Comparison of ENCODE assay signal across 25 cellular contexts in the genomic region with DNA sequence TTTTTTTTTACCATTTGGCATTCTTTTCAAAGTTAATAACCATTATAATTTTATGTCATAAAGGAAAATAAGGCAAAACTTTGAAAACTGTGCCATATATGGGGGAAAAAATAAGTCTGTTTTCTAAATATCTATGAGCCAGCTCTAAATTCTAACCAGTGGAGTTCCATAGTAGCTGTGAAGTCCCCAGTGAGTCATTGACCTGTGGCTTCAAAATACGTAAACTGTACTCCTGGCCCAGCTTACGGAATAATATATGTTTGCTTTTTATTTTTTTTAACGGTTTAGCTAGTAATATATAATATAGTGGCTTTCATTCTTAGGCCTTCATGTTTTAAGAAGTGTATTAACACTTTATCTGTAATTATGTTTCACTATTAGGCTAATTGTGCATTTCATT. TPM values are rescaled to one million over a fixed set of nuclear protein-coding genes. Genes with fewer than 3 reads are reported as not detected.
DNase-seq lines count a peak whose midpoint lies in the region; ATAC-seq and TF ChIP-seq lines count a peak whose summit lies in the region.
"Had no signal": no experiment of that assay in that cellular context is flagged by ENCODE, and none has a peak within 500 bp of the region (broad histone marks: within the 10 kb centered on the region; RNA-seq: fewer than 3 reads in every experiment).

No MANE protein-coding gene starts in this region.

- TF ChIP-seq CTCF in AG04450 (IDR thresholded peaks at IDR 0.05; ENCODE audit: low read depth, low read length) (no peak), IMR-90 (conservative IDR thresholded peaks at IDR 0.05; ENCODE audit: low read depth, low read length) (no peak), astrocyte of the spinal cord (IDR thresholded peaks at IDR 0.05; ENCODE audit: low read depth, low read length) (no peak), A673 (conservative IDR thresholded peaks at IDR 0.05; ENCODE audit: low read depth, low read length) (no peak)

- H3K14ac ChIP-seq in IMR-90 (replicated peaks; ENCODE audit: low read depth, low read length) (no peak overlapping the region), mesenchymal stem cell (ENCODE audit: low read length in 2 of 2) (no peak overlapping the region)

- H3K27ac ChIP-seq in AG04450 (ENCODE audit: low read depth, low read length) (no peak overlapping the region), IMR-90 (ENCODE audit: insufficient read depth, low read length) (0 out of 2 replicates have a peak overlapping the region, but pooled peaks have one; percentile 32), mesenchymal stem cell (ENCODE audit: low read length, poor library complexity, severe bottlenecking) (no peak overlapping the region), A673 (ENCODE audit: low read depth, low read length, poor library complexity, severe bottlenecking) (no peak overlapping the region)
- H3K27ac ChIP-seq: C4-2B, Peyer's patch, SJCRH30 had no signal

- H3K4me3 Mint-ChIP-seq in activated CD4-positive, alpha-beta memory T cell treated with anti-CD3 and anti-CD28 coated beads, Interleukin-2, amount 10 ng/mL, durations not matched to agents 7 days and 5 days, result no peak overlapping the region
- H3K4me3 Mint-ChIP-seq: T-cell had no signal

- peak overlapping the region; percentile 61 for H2BK5ac ChIP-seq in IMR-90 (ENCODE audit: low read depth, low read length, poor library complexity, severe bottlenecking)
- H2BK5ac ChIP-seq in mesenchymal stem cell (ENCODE audit: low read depth, low read length, poor library complexity, severe bottlenecking), result no peak overlapping the region

- H4K8ac ChIP-seq in IMR-90 (ENCODE audit: low read depth in 2 of 2, low read length in 2 of 2), result no peak overlapping the region
- H4K8ac ChIP-seq in mesenchymal stem cell (ENCODE audit: low read length), result no peak overlapping the region

- H4K91ac ChIP-seq in IMR-90 (ENCODE audit: insufficient read depth, low read depth, low read length), result no peak overlapping the region
- no peak overlapping the region for H4K91ac ChIP-seq in mesenchymal stem cell (ENCODE audit: low read length)

- H3K4me3 ChIP-seq in AG04450 (ENCODE audit: low read depth, low read length), result no peak overlapping the region
- no peak overlapping the region for H3K4me3 ChIP-seq in IMR-90 (ENCODE audit: insufficient read depth, low read depth, low read length)
- H3K4me3 ChIP-seq in astrocyte of the spinal cord (ENCODE audit: low read depth, low read length), result no peak overlapping the region
- H3K4me3 ChIP-seq in mesenchymal stem cell (ENCODE audit: insufficient read depth in 1 of 2, low read depth in 1 of 2, low read length in 2 of 2), result no peak overlapping the region
- H3K4me3 ChIP-seq in A673 (ENCODE audit: low read depth, low read length, poor library complexity, severe bottlenecking), result no peak overlapping the region
- H3K4me3 ChIP-seq: MG63, Peyer's patch, SJCRH30 had no signal

- H2BK120ac ChIP-seq in IMR-90 (ENCODE audit: low read depth, low read length), result no peak overlapping the region
- H2BK120ac ChIP-seq in mesenchymal stem cell (ENCODE audit: low read depth, low read length), result no peak overlapping the region

- H3K36me3 ChIP-seq in IMR-90 (ENCODE audit: control insufficient read depth, insufficient read depth, low read length) (peaks cover 10% of the 10 kb centered on the region), mesenchymal stem cell (ENCODE audit: control insufficient read depth in 1 of 2, insufficient read depth in 2 of 2, low read depth in 1 of 2, low read length in 2 of 2) (peaks cover 4 to 19% of the 10 kb centered on the region in 2 experiments), A673 (ENCODE audit: insufficient read depth, low read length, poor library complexity, severe bottlenecking) (peaks cover 5% of the 10 kb centered on the region)

- WGBS in IMR-90 (ENCODE audit: extremely low coverage in 2 of 2, insufficient read length in 1 of 2), 2 experiments, result no CpG with 5 or more reads among the region's 3 CpGs
- 89% methylated on average over 1 of the region's 3 CpGs for WGBS in mesenchymal stem cell

- H3K27me3 Mint-ChIP-seq in activated CD4-positive, alpha-beta memory T cell treated with anti-CD3 and anti-CD28 coated beads, Interleukin-2, amount 10 ng/mL, durations not matched to agents 7 days and 5 days, result no peaks in the 10 kb centered on the region
- H3K27me3 Mint-ChIP-seq: T-cell had no signal

- peaks cover 5% of the 10 kb centered on the region for H3K36me3 Mint-ChIP-seq in activated CD4-positive, alpha-beta memory T cell treated with anti-CD3 and anti-CD28 coated beads, Interleukin-2, amount 10 ng/mL, durations not matched to agents 7 days and 5 days (ENCODE audit: low read depth)

- no peak overlapping the region for H3K27ac Mint-ChIP-seq in activated CD4-positive, alpha-beta memory T cell treated with anti-CD3 and anti-CD28 coated beads, Interleukin-2, amount 10 ng/mL, durations not matched to agents 7 days and 5 days
- H3K27ac Mint-ChIP-seq: T-cell had no signal

- H3K4me2 ChIP-seq in IMR-90 (ENCODE audit: low read depth, low read length), result no peak overlapping the region
- H3K4me2 ChIP-seq in mesenchymal stem cell (ENCODE audit: low read length, poor library complexity, severe bottlenecking), result no peak overlapping the region

- no peak for TF ChIP-seq POLR2A in IMR-90 (IDR thresholded peaks at IDR 0.05; ENCODE audit: low read depth, low read length)

- TF ChIP-seq RAD21 in IMR-90 (IDR thresholded peaks at IDR 0.05; ENCODE audit: low read length), result no peak

- H3K9me3 ChIP-seq in AG04450 (ENCODE audit: control insufficient read depth, insufficient read depth, low read length) (no peaks in the 10 kb centered on the region), IMR-90 (ENCODE audit: control insufficient read depth, insufficient read depth, low read length) (no peaks in the 10 kb centered on the region), mesenchymal stem cell (ENCODE audit: control insufficient read depth, low read length) (no peaks in the 10 kb centered on the region), A673 (ENCODE audit: low read depth, low read length, poor library complexity, severe bottlenecking) (no peaks in the 10 kb centered on the region)
- H3K9me3 ChIP-seq: MG63, Peyer's patch, SJCRH30 had no signal

- ATAC-seq in IMR-90 (ENCODE audit: low read depth) (peak; percentile 47; the same call in 1 of the 2 replicates), HG03196 (IDR thresholded peaks at IDR 0.05; ENCODE audit: unreplicated experiment) (no peak), GM18873 (IDR thresholded peaks at IDR 0.05; ENCODE audit: low FRiP score, unreplicated experiment) (no peak)
- ATAC-seq: T-cell had no signal

- BruUV-seq in IMR-90 (replicated peaks; lab: Mats Ljungman, UMichigan), result no TSS peak
- no TSS peak for BruUV-seq in A673 (replicated peaks; lab: Mats Ljungman, UMichigan)

- no peak overlapping the region for H2BK20ac ChIP-seq in IMR-90 (ENCODE audit: low read depth, low read length)

- intact Hi-C loops in IMR-90 (cut with micrococcal nuclease) (loop anchor here (5.0 kb wide), 2 partner anchors 45 to 170 kb away; partner anchors contain the start of gene EEF1AKMT2), A673 (cut with micrococcal nuclease; ENCODE audit: unreplicated experiment) (no loop called here)

- no peak overlapping the region for H2AK9ac ChIP-seq in IMR-90 (replicated peaks; ENCODE audit: low read depth, low read length, poor library complexity)

- no peak overlapping the region for H3K23ac ChIP-seq in IMR-90 (ENCODE audit: low read depth, low read length)
- H3K23ac ChIP-seq in mesenchymal stem cell (ENCODE audit: low read length in 2 of 2), result no peak overlapping the region

- DNase-seq in AG04450 (ENCODE audit: low read depth, low spot score), result peak; percentile 15
- DNase-seq in IMR-90, result peak; percentile 83
- peak; percentile 43 for DNase-seq in astrocyte of the spinal cord (ENCODE audit: low read depth, low spot score)
- DNase-seq in mesenchymal stem cell, result peak; percentile 79
- no peak for DNase-seq in activated CD4-positive, alpha-beta memory T cell treated with anti-CD3 and anti-CD28 coated beads, Interleukin-2, amount 10 ng/mL, durations not matched to agents 7 days and 5 days
- no peak for DNase-seq in A673 (ENCODE audit: low spot score)
- DNase-seq: 8988T; GF-D8; H7; Kasumi-1; NCI-H1092; NCI-H1436; NCI-H187 treated with DMSO at 0.1 percent for 48 hours; NCI-H2107; NCI-H226; NCI-H510A treated with DMSO at 0.1 percent for 48 hours; NCI-H748 treated with DMSO at 0.1 percent for 48 hours; NK-92 treated with Interleukin-12 subunit alpha and Interleukin-12 subunit beta, amount 100 ng/mL, for 24 hours; Peyer's patch; SJCRH30; T-cell had no signal

- in situ Hi-C loops in IMR-90 (cut with MboI; ENCODE audit: low sequenced_read_pairs) (no loop called here), astrocyte of the spinal cord (cut with HindIII; ENCODE audit: low sequenced_read_pairs) (no loop called here)

- CTCF ChIA-PET in AG04450 (lab: Charles Lee) (interaction anchor here (1.1 to 1.4 kb wide), 3 partner anchors 9 to 30 kb away, joined by 3 to 7 read pairs (median 3); no protein-coding TSS in a partner anchor), IMR-90 (lab: Yijun Ruan, JAX) (interaction anchor here (1.1 to 2.2 kb wide), 2 partner anchors 9 to 30 kb away, joined by 3 to 10 read pairs; no protein-coding TSS in a partner anchor), A673 (lab: Charles Lee) (no interaction called here)
- CTCF ChIA-PET in activated CD4-positive, alpha-beta memory T cell treated with anti-CD3 and anti-CD28 coated beads, Interleukin-2, amount 10 ng/mL, durations not matched to agents 7 days and 5 days (lab: Charles Lee), result interaction anchor here (0.7 to 1.8 kb wide), 3 partner anchors 10 to 85 kb away, joined by 3 to 5 read pairs (median 4); no protein-coding TSS in a partner anchor

- no peak overlapping the region for H3K56ac ChIP-seq in IMR-90 (ENCODE audit: extremely low read depth, insufficient read depth, low read length)

- no peak overlapping the region for H2BK12ac ChIP-seq in mesenchymal stem cell (ENCODE audit: low read length in 2 of 2)

- H2AK5ac ChIP-seq in IMR-90 (ENCODE audit: low read depth, low read length), result no peak overlapping the region
- H2AK5ac ChIP-seq in mesenchymal stem cell (ENCODE audit: low read length, severe bottlenecking), result no peak overlapping the region

- no peaks in the 10 kb centered on the region for H3K9me3 Mint-ChIP-seq in activated CD4-positive, alpha-beta memory T cell treated with anti-CD3 and anti-CD28 coated beads, Interleukin-2, amount 10 ng/mL, durations not matched to agents 7 days and 5 days
- H3K9me3 Mint-ChIP-seq: T-cell had no signal

- H3K27me3 ChIP-seq in AG04450 (ENCODE audit: control insufficient read depth, insufficient read depth, low read length) (no peaks in the 10 kb centered on the region), IMR-90 (ENCODE audit: control insufficient read depth, insufficient read depth, low read length) (no peaks in the 10 kb centered on the region), mesenchymal stem cell (ENCODE audit: control insufficient read depth in 1 of 2, insufficient read depth in 1 of 2, low read length in 2 of 2) (no peaks in the 10 kb centered on the region), A673 (replicated peaks; ENCODE audit: insufficient read depth, low read depth, low read length, poor library complexity) (no peaks in the 10 kb centered on the region)
- H3K27me3 ChIP-seq: MG63, Peyer's patch, SJCRH30 had no signal

- H3K4me1 ChIP-seq in IMR-90 (ENCODE audit: control insufficient read depth, insufficient read depth, low read length) (peaks cover 11% of the 10 kb centered on the region), mesenchymal stem cell (ENCODE audit: control insufficient read depth, insufficient read depth, low read depth, low read length) (peaks cover 3% of the 10 kb centered on the region), A673 (ENCODE audit: insufficient read depth, low read length, poor library complexity, severe bottlenecking) (peaks cover 3% of the 10 kb centered on the region)
- H3K4me1 ChIP-seq: Peyer's patch, SJCRH30 had no signal

- H2AFZ ChIP-seq in IMR-90 (replicated peaks; ENCODE audit: low read length, poor library complexity), result no peak overlapping the region
- no peak overlapping the region for H2AFZ ChIP-seq in mesenchymal stem cell (ENCODE audit: low read depth, low read length)

- H3K79me1 ChIP-seq in IMR-90 (ENCODE audit: low read depth in 1 of 2, low read length in 2 of 2), result peaks cover 33 to 69% of the 10 kb centered on the region in 2 experiments
- peaks cover 14% of the 10 kb centered on the region for H3K79me1 ChIP-seq in mesenchymal stem cell (replicated peaks; ENCODE audit: low read length, poor library complexity, severe bottlenecking)

- peaks cover 88% of the 10 kb centered on the region for H4K20me1 ChIP-seq in IMR-90 (ENCODE audit: insufficient read depth, low read length)

- peaks cover 8% of the 10 kb centered on the region for H3K9me1 ChIP-seq in IMR-90 (ENCODE audit: insufficient read depth, low read length)

- POLR2A ChIA-PET in AG04450 (lab: Yijun Ruan, JAX) (interaction anchor here (1.2 kb wide), 1 partner anchor 19 kb away, joined by 3 read pairs; no protein-coding TSS in a partner anchor), IMR-90 (lab: Charles Lee; ENCODE audit: unreplicated experiment) (no interaction called here), A673 (lab: Charles Lee; ENCODE audit: low non-redundant PET) (no interaction called here)
- POLR2A ChIA-PET in activated CD4-positive, alpha-beta memory T cell treated with anti-CD3 and anti-CD28 coated beads, Interleukin-2, amount 10 ng/mL, durations not matched to agents 7 days and 5 days (lab: Charles Lee), result interaction anchor here (1.2 kb wide), 1 partner anchor 10 kb away, joined by 3 read pairs; no protein-coding TSS in a partner anchor

- H4K5ac ChIP-seq in IMR-90 (ENCODE audit: low read depth, low read length), result no peak overlapping the region

- H3K9ac ChIP-seq in IMR-90 (ENCODE audit: low read depth, low read length) (no peak overlapping the region), mesenchymal stem cell (ENCODE audit: low read length) (no peak overlapping the region)

- peaks cover 15% of the 10 kb centered on the region for H3K4me1 Mint-ChIP-seq in activated CD4-positive, alpha-beta memory T cell treated with anti-CD3 and anti-CD28 coated beads, Interleukin-2, amount 10 ng/mL, durations not matched to agents 7 days and 5 days

- dilution Hi-C loops in IMR-90 (cut with HindIII; ENCODE audit: low sequenced_read_pairs, unreplicated experiment), result no loop called here

- H2BK15ac ChIP-seq in IMR-90 (ENCODE audit: low read depth, low read length), result no peak overlapping the region
- no peak overlapping the region for H2BK15ac ChIP-seq in mesenchymal stem cell (ENCODE audit: low read depth, poor library complexity, severe bottlenecking)

- no peak overlapping the region for H3K4ac ChIP-seq in IMR-90 (ENCODE audit: low read depth, low read length)
- H3K4ac ChIP-seq in mesenchymal stem cell (ENCODE audit: low read depth in 1 of 2, low read length in 2 of 2), result no peak overlapping the region

- H3K18ac ChIP-seq in IMR-90 (ENCODE audit: low read depth, low read length) (no peak overlapping the region), mesenchymal stem cell (ENCODE audit: low read depth in 1 of 2, low read length in 2 of 2) (no peak overlapping the region)

RNA-seq across cellular contexts. Expression of gene ZRANB1, which starts 20.5 kb away (rescaled TPM):
- polyA plus RNA-seq in AG04450 (2011; rRNA removed) (29.9 and 36.9 TPM in 2 replicates), IMR-90 (2012; rRNA removed) (9.1 and 11.2 TPM in 2 replicates)
- polyA minus RNA-seq in AG04450 (2011; rRNA and poly(A)+ RNA removed), result 31.0 and 39.2 TPM in 2 replicates
- total RNA-seq in IMR-90 (2012; rRNA removed) (24.7 and 30.3 TPM in 2 replicates), A673 (2021) (22.1 and 22.6 TPM in 2 replicates)
- polyA plus RNA-seq in IMR-90 (2012; cell fraction: cytosol; rRNA removed), result 3.0 and 4.6 TPM in 2 replicates
- 2.6 and 15.3 TPM in 2 replicates for polyA plus RNA-seq in IMR-90 (2012; cell fraction: nucleus; rRNA removed; ENCODE audit: low replicate concordance)
- polyA plus RNA-seq in mesenchymal stem cell (2013, experiment 1 of 2), result 17.5 TPM
- polyA plus RNA-seq in mesenchymal stem cell (2013, experiment 2 of 2), result 18.6 TPM
- total RNA-seq in activated CD4-positive, alpha-beta memory T cell treated with anti-CD3 and anti-CD28 coated beads, Interleukin-2, amount 10 ng/mL, durations not matched to agents 7 days and 5 days, result 10 to 100 TPM; 11.2 to 12.3 TPM

Comparison
In these comparisons a context has a peak if more than half of its experiments do, and no peak if none do; other contexts are left out.
1. DNase-seq: peak in AG04450 (single experiment), IMR-90 (single experiment), astrocyte of the spinal cord (single experiment) and mesenchymal stem cell (single experiment); none in activated CD4-positive, alpha-beta memory T cell treated with anti-CD3 and anti-CD28 coated beads, Interleukin-2, amount 10 ng/mL, durations not matched to agents 7 days and 5 days (single experiment) and A673 (single experiment).
2. POLR2A ChIA-PET loops: an anchor here in AG04450 (1.2 kb wide) and activated CD4-positive, alpha-beta memory T cell treated with anti-CD3 and anti-CD28 coated beads, Interleukin-2, amount 10 ng/mL, durations not matched to agents 7 days and 5 days (1.2 kb wide); none called in IMR-90 and A673.